8 cellular contexts compared by ENCODE assay signal in the genomic region with DNA sequence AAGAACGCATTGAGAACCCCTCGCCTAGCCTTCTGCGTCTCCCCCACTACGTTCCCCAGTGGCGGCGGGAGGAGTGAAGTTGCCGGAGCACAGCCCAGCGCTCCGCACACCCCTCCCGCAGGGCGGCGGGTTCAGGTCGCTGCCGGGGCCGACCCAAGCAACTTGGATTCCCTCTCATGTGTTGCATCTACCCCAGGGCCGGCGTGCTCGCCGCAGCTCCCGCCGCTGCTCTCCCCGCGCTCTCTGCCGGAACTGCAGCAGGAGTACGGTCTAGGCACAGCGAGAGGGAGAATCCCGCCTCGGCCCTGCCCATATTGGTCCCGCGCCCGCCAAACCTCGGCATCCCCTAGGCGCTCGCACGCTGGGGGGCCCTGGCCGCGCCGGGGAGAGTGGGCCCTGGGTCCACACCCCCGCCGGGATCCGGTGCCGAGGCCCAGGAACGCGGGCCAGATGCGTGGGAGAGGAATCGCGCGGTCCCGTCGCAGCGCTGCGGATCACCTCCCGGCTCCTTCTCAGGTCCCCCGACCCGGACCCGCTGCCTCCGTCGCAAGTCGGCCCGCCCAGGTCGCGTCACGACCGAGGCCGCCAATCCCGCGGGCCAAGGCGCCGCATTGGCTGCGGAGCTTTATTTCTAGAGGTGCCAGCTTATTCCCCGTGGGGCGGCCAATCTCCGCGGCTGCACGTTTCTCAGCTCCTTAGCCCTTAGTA. TPM values are rescaled to one million over a fixed set of nuclear protein-coding genes. Genes with fewer than 3 reads are reported as not detected.
DNase-seq lines count a peak whose midpoint lies in the region; ATAC-seq and TF ChIP-seq lines count a peak whose summit lies in the region.

No MANE protein-coding gene starts in this region.

- H3K36me3 ChIP-seq in DND-41 (ENCODE audit: insufficient read depth, low read length) (peaks cover 16% of the 10 kb centered on the region), KMS-11 (ENCODE audit: insufficient read depth) (no peaks in the 10 kb centered on the region), testis (ENCODE audit: low read depth, missing control alignments) (no peaks in the 10 kb centered on the region)

- H3K9me3 ChIP-seq in DND-41 (ENCODE audit: insufficient read depth, low read length, severe bottlenecking): no peaks in the 10 kb centered on the region
- no peaks in the 10 kb centered on the region for H3K9me3 ChIP-seq in testis

- TF ChIP-seq CTCF in DND-41 (IDR thresholded peaks at IDR 0.05; ENCODE audit: borderline replicate concordance, extremely low read depth, low read length, poor library complexity, severe bottlenecking) (no peak), KMS-11 (conservative IDR thresholded peaks at IDR 0.05; ENCODE audit: low read depth, low read length) (no peak), omental fat pad (IDR thresholded peaks at IDR 0.05) (no peak), testis (IDR thresholded peaks at IDR 0.05) (no peak)

- H3K4me3 Mint-ChIP-seq in activated naive CD4-positive, alpha-beta T cell treated with anti-CD3 and anti-CD28 coated beads, Interleukin-2, amount 10 ng/mL, durations not matched to agents 7 days and 5 days: peak overlapping the region; percentile 99

- H4K20me1 ChIP-seq in DND-41 (ENCODE audit: insufficient read depth, low read length): no peaks in the 10 kb centered on the region
- H4K20me1 ChIP-seq in KMS-11 (ENCODE audit: insufficient read depth): no peaks in the 10 kb centered on the region

- ATAC-seq in DND-41 (ENCODE audit: insufficient read depth, low read depth) (peak; percentile 80), GM21723 (IDR thresholded peaks at IDR 0.05; ENCODE audit: unreplicated experiment) (peak; percentile 39), omental fat pad (ENCODE audit: low FRiP score) (peak; percentile 87)

- CTCF ChIA-PET in activated naive CD4-positive, alpha-beta T cell treated with anti-CD3 and anti-CD28 coated beads, Interleukin-2, amount 10 ng/mL, durations not matched to agents 7 days and 5 days (lab: Charles Lee): interaction anchor here (0.9 to 1.5 kb wide), 4 partner anchors 10 to 66 kb away, joined by 3 read pairs; no protein-coding TSS in a partner anchor

- H3K4me1 Mint-ChIP-seq in activated naive CD4-positive, alpha-beta T cell treated with anti-CD3 and anti-CD28 coated beads, Interleukin-2, amount 10 ng/mL, durations not matched to agents 7 days and 5 days: peaks cover 42% of the 10 kb centered on the region

- H3K27ac ChIP-seq in DND-41 (ENCODE audit: low read length) (peak overlapping the region; percentile 76), KMS-11 (peak overlapping the region; percentile 72), testis (peak overlapping the region; percentile 75 to 86)

- H3K4me1 ChIP-seq in DND-41 (ENCODE audit: insufficient read depth, low read length) (peaks cover 36% of the 10 kb centered on the region), KMS-11 (ENCODE audit: low read depth, poor library complexity, severe bottlenecking) (peaks cover 23% of the 10 kb centered on the region), testis (no peaks in the 10 kb centered on the region)

- H3K27me3 ChIP-seq in DND-41 (ENCODE audit: insufficient read depth, low read length, poor library complexity) (peaks cover 36% of the 10 kb centered on the region), KMS-11 (ENCODE audit: insufficient read depth, low read depth) (no peaks in the 10 kb centered on the region), testis (no peaks in the 10 kb centered on the region)

- intact Hi-C loops in testis (cut with DNase I; ENCODE audit: low total_unique reads): loop anchor here (10.0 kb wide), 1 partner anchor 75 kb away; no protein-coding TSS in a partner anchor

- H3K4me2 ChIP-seq in DND-41 (ENCODE audit: insufficient read depth, low read length) (peak overlapping the region; percentile 84), KMS-11 (peak overlapping the region; percentile 87)

- H3K4me3 ChIP-seq in DND-41 (ENCODE audit: low read depth in 1 of 2, low read length in 2 of 2): peak overlapping the region; percentile 62 to 85
- no peak overlapping the region for H3K4me3 ChIP-seq in KMS-11 (IDR thresholded peaks at IDR 0.05; ENCODE audit: insufficient read depth, low read depth, low read length)
- H3K4me3 ChIP-seq in testis: peak overlapping the region; percentile 77 to 83

- H3K9ac ChIP-seq in DND-41 (ENCODE audit: low read depth, low read length): peak overlapping the region; percentile 81
- H3K9ac ChIP-seq in KMS-11: peak overlapping the region; percentile 89

- DNase-seq in DND-41 (peak; percentile 81), SHP77 (lab: John Stamatoyannopoulos, UW) (peak; percentile 81), globus pallidus (ENCODE audit: low spot score) (peak; percentile 64), omental fat pad (ENCODE audit: low spot score) (peak; percentile 62), testis (peak; percentile 79)
- DNase-seq in activated naive CD4-positive, alpha-beta T cell treated with anti-CD3 and anti-CD28 coated beads, Interleukin-2, amount 10 ng/mL, durations not matched to agents 7 days and 5 days: peak; percentile 89

- H2AFZ ChIP-seq in DND-41 (ENCODE audit: low read depth, low read length) (peak overlapping the region; percentile 87), KMS-11 (ENCODE audit: low read depth) (peak overlapping the region; percentile 100)

- peaks cover 8% of the 10 kb centered on the region for H3K27me3 Mint-ChIP-seq in activated naive CD4-positive, alpha-beta T cell treated with anti-CD3 and anti-CD28 coated beads, Interleukin-2, amount 10 ng/mL, durations not matched to agents 7 days and 5 days

- H3K36me3 Mint-ChIP-seq in activated naive CD4-positive, alpha-beta T cell treated with anti-CD3 and anti-CD28 coated beads, Interleukin-2, amount 10 ng/mL, durations not matched to agents 7 days and 5 days: peaks cover 24% of the 10 kb centered on the region

- peak; percentile 43 for TF ChIP-seq POLR2A in testis (IDR thresholded peaks at IDR 0.05)

- WGBS in testis, 2 donors: 0% methylated on average over 14 to 51 of the region's 75 CpGs

- H3K79me2 ChIP-seq in DND-41 (ENCODE audit: insufficient read depth, low read length) (peaks cover 44% of the 10 kb centered on the region), KMS-11 (ENCODE audit: insufficient read depth, low read depth) (peaks cover 22% of the 10 kb centered on the region; the same call in 1 of the 2 replicates)

- no peaks in the 10 kb centered on the region for H3K9me3 Mint-ChIP-seq in activated naive CD4-positive, alpha-beta T cell treated with anti-CD3 and anti-CD28 coated beads, Interleukin-2, amount 10 ng/mL, durations not matched to agents 7 days and 5 days

- H3K27ac Mint-ChIP-seq in activated naive CD4-positive, alpha-beta T cell treated with anti-CD3 and anti-CD28 coated beads, Interleukin-2, amount 10 ng/mL, durations not matched to agents 7 days and 5 days: peak overlapping the region; percentile 98

RNA-seq across cellular contexts. Expression of a gene that starts 0.6 kb away (rescaled TPM):
- 10 to 100 TPM; 27.4 to 58.6 (median 37.5) TPM for total RNA-seq in omental fat pad
- total RNA-seq in testis: 10 to 100 TPM; 21.9 to 26.3 TPM
- polyA plus RNA-seq in testis (ENCODE audit: insufficient read depth, low read depth, low replicate concordance): 27.6 TPM
